In the genomic region with DNA sequence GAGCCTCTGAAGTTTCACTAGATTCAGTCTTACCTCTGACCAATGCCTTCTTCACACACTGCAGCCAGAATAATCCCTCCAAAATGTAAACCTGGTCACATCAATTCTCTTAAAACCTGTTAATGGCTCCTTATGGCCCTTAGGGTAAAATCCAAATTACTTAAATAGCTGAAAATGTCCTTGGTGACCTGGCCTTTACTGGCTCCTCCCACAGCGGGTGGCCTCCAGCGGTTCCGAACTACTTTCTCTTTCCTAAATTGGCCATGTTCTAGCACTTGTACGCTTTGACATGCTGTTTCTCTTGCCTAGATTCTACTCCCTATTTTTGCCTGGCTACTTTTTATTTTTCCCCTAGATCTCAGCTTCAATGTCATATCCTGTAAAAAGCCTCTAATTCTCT, we compare ENCODE assay signal across 21 cellular contexts. TPM values are rescaled to one million over a fixed set of nuclear protein-coding genes. Genes with fewer than 3 reads are reported as not detected.
DNase-seq lines count a peak whose midpoint lies in the region; ATAC-seq and TF ChIP-seq lines count a peak whose summit lies in the region.
"Had no signal": no experiment of that assay in that cellular context is flagged by ENCODE, and none has a peak within 500 bp of the region (broad histone marks: within the 10 kb centered on the region; RNA-seq: fewer than 3 reads in every experiment).

No MANE protein-coding gene starts in this region.

- peaks cover 0 to 3% (median 0%) of the 10 kb centered on the region in 7 donors for H3K9me3 Mint-ChIP-seq in CD4-positive, CD25-positive, alpha-beta regulatory T cell
- no peaks in the 10 kb centered on the region for H3K9me3 Mint-ChIP-seq in activated T-helper 17 cell treated with anti-CD3 and anti-CD28 coated beads, Interleukin-2, amount 50 U/mL, for 72 hours
- peaks cover 0 to 2% (median 0%) of the 10 kb centered on the region in 6 donors for H3K9me3 Mint-ChIP-seq in immature natural killer cell
- H3K9me3 Mint-ChIP-seq: dendritic cell treated with granulocyte-macrophage colony-stimulating factor and Interleukin-4, amounts not matched to agents 40 ng/mL and 50 ng/mL, for 4 days had no signal

- CTCF ChIA-PET in GM10248 (lab: Yijun Ruan, JAX) = interaction anchor here (0.9 to 3.5 kb wide), 3 partner anchors 14 to 151 kb away, joined by 3 to 11 read pairs (median 3); a partner anchor contains a TSS

- H3K4me3 ChIP-seq in CD4-positive, CD25-positive, alpha-beta regulatory T cell (ENCODE audit: low read depth, low read length) = no peak overlapping the region
- no peak overlapping the region for H3K4me3 ChIP-seq in GM23248
- H3K4me3 ChIP-seq in stomach = no peak overlapping the region
- H3K4me3 ChIP-seq: upper lobe of right lung had no signal

- H3K27ac Mint-ChIP-seq in CD4-positive, CD25-positive, alpha-beta regulatory T cell = peak overlapping the region in 2 of 3 donors; percentile 16 to 48
- H3K27ac Mint-ChIP-seq in activated T-helper 17 cell treated with anti-CD3 and anti-CD28 coated beads, Interleukin-2, amount 50 U/mL, for 72 hours = peak overlapping the region; percentile 86
- H3K27ac Mint-ChIP-seq in immature natural killer cell = peak overlapping the region; percentile 77 to 94 (median 90)
- H3K27ac Mint-ChIP-seq: dendritic cell treated with granulocyte-macrophage colony-stimulating factor and Interleukin-4, amounts not matched to agents 40 ng/mL and 50 ng/mL, for 4 days; progenitor cell of endocrine pancreas had no signal

- H4K20me1 ChIP-seq in GM23248 (ENCODE audit: insufficient read depth) = no peaks in the 10 kb centered on the region

- H3K27me3 Mint-ChIP-seq in CD4-positive, CD25-positive, alpha-beta regulatory T cell = no peaks in the 10 kb centered on the region
- H3K27me3 Mint-ChIP-seq in activated T-helper 17 cell treated with anti-CD3 and anti-CD28 coated beads, Interleukin-2, amount 50 U/mL, for 72 hours = no peaks in the 10 kb centered on the region
- peaks cover 0 to 11% (median 0%) of the 10 kb centered on the region in 3 donors for H3K27me3 Mint-ChIP-seq in immature natural killer cell (ENCODE audit: low read depth in 3 of 3)
- H3K27me3 Mint-ChIP-seq: CD4-positive, alpha-beta memory T cell; dendritic cell treated with granulocyte-macrophage colony-stimulating factor and Interleukin-4, amounts not matched to agents 40 ng/mL and 50 ng/mL, for 4 days; progenitor cell of endocrine pancreas had no signal

- no peak overlapping the region for H3K4me3 Mint-ChIP-seq in CD4-positive, CD25-positive, alpha-beta regulatory T cell
- peak overlapping the region; percentile 69 for H3K4me3 Mint-ChIP-seq in activated T-helper 17 cell treated with anti-CD3 and anti-CD28 coated beads, Interleukin-2, amount 50 U/mL, for 72 hours
- H3K4me3 Mint-ChIP-seq in immature natural killer cell = peak overlapping the region; percentile 72 to 90 (median 82)
- H3K4me3 Mint-ChIP-seq: dendritic cell treated with granulocyte-macrophage colony-stimulating factor and Interleukin-4, amounts not matched to agents 40 ng/mL and 50 ng/mL, for 4 days had no signal

- WGBS in GM23248 (ENCODE audit: low coverage in 1 of 2, low lambda C conversion rate in 2 of 2, missing lambda C conversion rate in 2 of 2), 2 experiments = 94 to 96% methylated on average over 4 of the region's 4 CpGs
- WGBS in stomach, 5 donors = 89 to 96% (median 93%) methylated on average over 4 of the region's 4 CpGs

- H3K9me2 ChIP-seq in GM23248 (ENCODE audit: insufficient read depth) = no peaks in the 10 kb centered on the region

- peaks cover 15% of the 10 kb centered on the region; the same call in 1 of the 2 replicates for H3K79me2 ChIP-seq in GM23248 (ENCODE audit: insufficient read depth)

- H3K4me1 ChIP-seq in CD4-positive, CD25-positive, alpha-beta regulatory T cell (ENCODE audit: control insufficient read depth, insufficient read depth, low read length, poor library complexity, severe bottlenecking) = no peaks in the 10 kb centered on the region
- peaks cover 22% of the 10 kb centered on the region for H3K4me1 ChIP-seq in GM23248 (ENCODE audit: insufficient read depth)
- H3K4me1 ChIP-seq in stomach = no peaks in the 10 kb centered on the region
- H3K4me1 ChIP-seq: upper lobe of right lung had no signal

- peaks cover 11 to 22% (median 21%) of the 10 kb centered on the region in 4 donors for H3K4me1 Mint-ChIP-seq in CD4-positive, CD25-positive, alpha-beta regulatory T cell
- H3K4me1 Mint-ChIP-seq in activated T-helper 17 cell treated with anti-CD3 and anti-CD28 coated beads, Interleukin-2, amount 50 U/mL, for 72 hours = peaks cover 39% of the 10 kb centered on the region
- peaks cover 75 to 97% of the 10 kb centered on the region in 2 donors for H3K4me1 Mint-ChIP-seq in immature natural killer cell

- in situ Hi-C loops in GM23248 (cut with MboI) (no loop called here), GM13977 (cut with MboI; ENCODE audit: low pct_unique_long_range_greater_than_20kb, low sequenced_read_pairs, unreplicated experiment) (no loop called here)

- POLR2A ChIA-PET in GM10248 (lab: Yijun Ruan, JAX) = no interaction called here

- no peak for DNase-seq in CD4-positive, CD25-positive, alpha-beta regulatory T cell
- DNase-seq in GM23248 (no peak), immature natural killer cell (peak in 2 of 3 donors; percentile 5 to 19), stomach (no peak), GM10248 (ENCODE audit: extremely low spot score) (no peak), GM13977 (ENCODE audit: low spot score) (no peak), SKM-1 (lab: John Stamatoyannopoulos, UW; ENCODE audit: unreplicated experiment) (no peak)
- DNase-seq: activated CD4-positive, alpha-beta T cell treated with anti-CD3 and anti-CD28 coated beads, Interleukin-2, amount 50 U/mL, for 48 hours; CD4-positive, alpha-beta memory T cell; head of caudate nucleus; NCI-H1417; NCI-H2171 treated with DMSO at 0.1 percent for 48 hours; NCI-H748 treated with DMSO at 0.1 percent for 48 hours; SHP77 treated with DMSO at 0.1 percent for 48 hours; stimulated activated CD4-positive, alpha-beta T cell treated with anti-CD3 and anti-CD28 coated beads, Interleukin-2, amount 100 ng/mL, for 24 hours; upper lobe of right lung had no signal

- no peaks in the 10 kb centered on the region for H3K9me3 ChIP-seq in CD4-positive, CD25-positive, alpha-beta regulatory T cell (ENCODE audit: control insufficient read depth in 2 of 2, low read length in 2 of 2)
- H3K9me3 ChIP-seq in GM23248 (ENCODE audit: low read depth) (no peaks in the 10 kb centered on the region), stomach (no peaks in the 10 kb centered on the region)
- H3K9me3 ChIP-seq: upper lobe of right lung had no signal

- no peak overlapping the region for H2AFZ ChIP-seq in GM23248

- no peaks in the 10 kb centered on the region for H3K27me3 ChIP-seq in CD4-positive, CD25-positive, alpha-beta regulatory T cell (ENCODE audit: control insufficient read depth, insufficient read depth, low read length)
- H3K27me3 ChIP-seq in GM23248 (replicated peaks; ENCODE audit: insufficient read depth) (no peaks in the 10 kb centered on the region), stomach (no peaks in the 10 kb centered on the region)
- H3K27me3 ChIP-seq: upper lobe of right lung had no signal

- TF ChIP-seq EP300 in stomach (IDR thresholded peaks at IDR 0.05) = no peak

- H3K36me3 Mint-ChIP-seq in CD4-positive, CD25-positive, alpha-beta regulatory T cell = peaks cover 48% of the 10 kb centered on the region
- peaks cover 72% of the 10 kb centered on the region for H3K36me3 Mint-ChIP-seq in activated T-helper 17 cell treated with anti-CD3 and anti-CD28 coated beads, Interleukin-2, amount 50 U/mL, for 72 hours (ENCODE audit: low read depth)
- H3K36me3 Mint-ChIP-seq in immature natural killer cell = peaks cover 8 to 30% (median 15%) of the 10 kb centered on the region in 3 donors

- intact Hi-C loops in stomach (cut with DNase I; ENCODE audit: low total_unique reads) = no loop called here

- TF ChIP-seq CTCF in stomach (IDR thresholded peaks at IDR 0.05) (no peak), GM10248 (IDR thresholded peaks at IDR 0.05; ENCODE audit: control extremely low read depth, extremely low read depth, low read depth, missing control alignments) (no peak), GM13977 (IDR thresholded peaks at IDR 0.05; ENCODE audit: extremely low read depth, insufficient read depth, missing control alignments) (no peak)

- no peak overlapping the region for H3K27ac ChIP-seq in CD4-positive, CD25-positive, alpha-beta regulatory T cell (ENCODE audit: insufficient read depth, low read length, poor library complexity, severe bottlenecking)
- peak overlapping the region; percentile 78; the same call in 1 of the 2 replicates for H3K27ac ChIP-seq in GM23248
- H3K27ac ChIP-seq in stomach = no peak overlapping the region
- H3K27ac ChIP-seq: upper lobe of right lung had no signal

- H3K4me2 ChIP-seq in GM23248 (ENCODE audit: unreplicated experiment) = peak overlapping the region; percentile 82

- H3F3A ChIP-seq in GM23248 (ENCODE audit: insufficient read depth) = peaks cover 44% of the 10 kb centered on the region

- no peak for ATAC-seq in CD4-positive, CD25-positive, alpha-beta regulatory T cell (ENCODE audit: low read depth in 2 of 2)
- ATAC-seq in activated T-helper 17 cell treated with anti-CD3 and anti-CD28 coated beads, Interleukin-2, amount 50 U/mL, for 72 hours (replicated peaks) = no peak
- ATAC-seq: HepG2, left lobe of liver, upper lobe of right lung had no signal

- H3K36me3 ChIP-seq in CD4-positive, CD25-positive, alpha-beta regulatory T cell (ENCODE audit: control insufficient read depth, insufficient read depth, low read length) = no peaks in the 10 kb centered on the region
- H3K36me3 ChIP-seq in GM23248 (ENCODE audit: low read depth) = no peaks in the 10 kb centered on the region
- H3K36me3 ChIP-seq in stomach = peaks cover 0 to 19% (median 8%) of the 10 kb centered on the region in 4 donors
- H3K36me3 ChIP-seq: upper lobe of right lung had no signal

- no peak for TF ChIP-seq POLR2A in stomach (IDR thresholded peaks at IDR 0.05)

- H3K9ac ChIP-seq in GM23248 = no peak overlapping the region

RNA-seq across cellular contexts. Expression of a gene that starts 36.1 kb away (rescaled TPM):
- total RNA-seq in CD4-positive, CD25-positive, alpha-beta regulatory T cell = 28.6 TPM
- 10 to 100 TPM; 34.6 to 38.1 (median 35.3) TPM for polyA plus RNA-seq in CD4-positive, CD25-positive, alpha-beta regulatory T cell
- total RNA-seq in GM23248 (2014; rRNA removed; shearing (Covaris generic)) = 24.1 and 35.5 TPM in 2 replicates
- 18.3 and 20.4 TPM in 2 replicates for polyA plus RNA-seq in GM23248 (2016; fragmentation: Nextera tagmentation; extraction: Ambion mirVana)
- total RNA-seq in activated T-helper 17 cell treated with anti-CD3 and anti-CD28 coated beads, Interleukin-2, amount 50 U/mL, for 72 hours = 10 to 100 TPM; 32.7 to 33.9 TPM
- polyA plus RNA-seq in immature natural killer cell = 100 to 1,000 TPM; 104 to 125 (median 108) TPM
- total RNA-seq in stomach = 10 to 100 TPM in 4 of 5 donors, 1 to 10 TPM in 1; 2.9 to 42.8 (median 19.6) TPM
- 10 to 100 TPM in 1 of 3 donors, 1 to 10 TPM in 2; 6.6 to 11.6 (median 7.3) TPM for polyA plus RNA-seq in stomach

Comparison
In these comparisons a context has a peak if more than half of its experiments do, and no peak if none do; other contexts are left out.
1. DNase-seq: peak in immature natural killer cell (2 of 3); none in CD4-positive, CD25-positive, alpha-beta regulatory T cell (0 of 3), GM23248 (single experiment), stomach (single experiment), GM10248 (single experiment), GM13977 (single experiment) and SKM-1 (single experiment).
2. H3K27ac Mint-ChIP-seq: peak in every context shown above with its lines; median percentile 90 in immature natural killer cell; 86 in activated T-helper 17 cell treated with anti-CD3 and anti-CD28 coated beads, Interleukin-2, amount 50 U/mL, for 72 hours; 32 in CD4-positive, CD25-positive, alpha-beta regulatory T cell.
3. H3K4me3 Mint-ChIP-seq: peak in activated T-helper 17 cell treated with anti-CD3 and anti-CD28 coated beads, Interleukin-2, amount 50 U/mL, for 72 hours (single experiment) and immature natural killer cell (5 of 5); none in CD4-positive, CD25-positive, alpha-beta regulatory T cell (0 of 4).